In the genomic region with DNA sequence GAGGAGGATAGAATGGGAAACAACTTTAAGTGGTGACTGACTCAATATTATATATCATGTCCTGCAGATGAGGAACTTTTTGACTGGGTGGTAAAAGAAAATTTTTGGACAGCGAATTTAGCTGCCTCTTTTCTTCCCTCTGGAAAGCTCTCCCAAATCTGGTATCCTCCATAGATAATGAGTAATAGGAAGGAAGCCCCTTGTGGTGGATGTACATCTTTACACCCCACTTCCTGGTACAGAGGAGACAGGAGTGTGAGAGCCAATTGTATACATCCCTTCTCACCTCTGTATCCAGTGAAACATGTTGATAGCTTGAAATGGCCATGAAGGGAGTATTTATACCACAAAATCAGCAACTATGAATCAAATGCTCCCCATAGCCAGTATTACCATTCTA, we compare ENCODE assay signal across 10 cellular contexts. TPM values are rescaled to one million over a fixed set of nuclear protein-coding genes. Genes with fewer than 3 reads are reported as not detected.
DNase-seq lines count a peak whose midpoint lies in the region; ATAC-seq and TF ChIP-seq lines count a peak whose summit lies in the region.
"Had no signal": no experiment of that assay in that cellular context is flagged by ENCODE, and none has a peak within 500 bp of the region (broad histone marks: within the 10 kb centered on the region; RNA-seq: fewer than 3 reads in every experiment).

No MANE protein-coding gene starts in this region.

- no peaks in the 10 kb centered on the region for H3K27me3 ChIP-seq in HCT116 (ENCODE audit: insufficient read depth, low read length)

- H2AFZ ChIP-seq in HCT116 (ENCODE audit: low read depth, low read length, poor library complexity, severe bottlenecking): peak overlapping the region; percentile 66

- H3K4me3 Mint-ChIP-seq in nephron: no peak overlapping the region
- H3K4me3 Mint-ChIP-seq in activated CD4-positive, alpha-beta T cell treated with anti-CD3 and anti-CD28 coated beads, Interleukin-2, amount 10 ng/mL, durations not matched to agents 24 days and 14 days: no peak overlapping the region
- H3K4me3 Mint-ChIP-seq in activated T-helper 1 cell treated with anti-CD3 and anti-CD28 coated beads, Interleukin-12 subunit alpha, Interleukin-12 subunit beta, Interleukin-2, Interleukin-4 antibody, amounts not matched to agents 30 ng/mL and 10 ng/mL and 1 ng/mL, durations not matched to agents 14 hours and 24 hours and 36 hours: no peak overlapping the region
- H3K4me3 Mint-ChIP-seq: activated naive CD4-positive, alpha-beta T cell treated with anti-CD3 and anti-CD28 coated beads for 36 hours; CD8-positive, alpha-beta T cell; naive thymus-derived CD4-positive, alpha-beta T cell had no signal

- H3K9me3 Mint-ChIP-seq in nephron: peaks cover 3% of the 10 kb centered on the region
- H3K9me3 Mint-ChIP-seq in activated CD4-positive, alpha-beta T cell treated with anti-CD3 and anti-CD28 coated beads, Interleukin-2, amount 10 ng/mL, durations not matched to agents 24 days and 14 days: no peaks in the 10 kb centered on the region
- H3K9me3 Mint-ChIP-seq in activated T-helper 1 cell treated with anti-CD3 and anti-CD28 coated beads, Interleukin-12 subunit alpha, Interleukin-12 subunit beta, Interleukin-2, Interleukin-4 antibody, amounts not matched to agents 30 ng/mL and 10 ng/mL and 1 ng/mL, durations not matched to agents 14 hours and 24 hours and 36 hours: no peaks in the 10 kb centered on the region
- H3K9me3 Mint-ChIP-seq: CD8-positive, alpha-beta T cell had no signal

- DNase-seq in EL (peak; percentile 1), HCT116 (ENCODE audit: low read depth, low spot score) (no peak), SK-MEL-5 (ENCODE audit: low read depth, low spot score) (peak; percentile 26), GM10266 (ENCODE audit: extremely low spot score) (no peak)
- DNase-seq in activated CD4-positive, alpha-beta T cell treated with anti-CD3 and anti-CD28 coated beads, Interleukin-2, amount 10 ng/mL, durations not matched to agents 24 days and 14 days: no peak
- DNase-seq in activated T-helper 1 cell treated with anti-CD3 and anti-CD28 coated beads, Interleukin-12 subunit alpha, Interleukin-12 subunit beta, Interleukin-2, Interleukin-4 antibody, amounts not matched to agents 30 ng/mL and 10 ng/mL and 1 ng/mL, durations not matched to agents 14 hours and 24 hours and 36 hours (ENCODE audit: low spot score): no peak
- DNase-seq: activated naive CD4-positive, alpha-beta T cell treated with anti-CD3 and anti-CD28 coated beads for 36 hours; CD8-positive, alpha-beta T cell; naive thymus-derived CD4-positive, alpha-beta T cell had no signal

- CTCF ChIA-PET in HCT116 (lab: Charles Lee): interaction anchor here (2.3 kb wide), 1 partner anchor 9 kb away, joined by 5 read pairs; no protein-coding TSS in a partner anchor

- no peaks in the 10 kb centered on the region for H3K9me2 ChIP-seq in HCT116 (ENCODE audit: insufficient read depth)

- no peaks in the 10 kb centered on the region for H4K20me1 ChIP-seq in HCT116 (ENCODE audit: insufficient read depth)

- no TSS peak for BruUV-seq in HCT116 (replicated peaks; lab: Mats Ljungman, UMichigan)

- RAD21 ChIA-PET in HCT116 (lab: Charles Lee; ENCODE audit: low non-redundant PET in 1 of 2, low total read pairs in 2 of 2, uncharacterized antibody in 2 of 2, unreplicated experiment in 2 of 2): no interaction called here

- intact Hi-C loops in HCT116 (cut with micrococcal nuclease): no loop called here
- intact Hi-C loops in activated CD4-positive, alpha-beta T cell treated with anti-CD3 and anti-CD28 coated beads, Interleukin-2, amount 10 ng/mL, durations not matched to agents 24 days and 14 days (cut with micrococcal nuclease): no loop called here
- intact Hi-C loops in activated T-helper 1 cell treated with anti-CD3 and anti-CD28 coated beads, Interleukin-12 subunit alpha, Interleukin-12 subunit beta, Interleukin-2, Interleukin-4 antibody, amounts not matched to agents 30 ng/mL and 10 ng/mL and 1 ng/mL, durations not matched to agents 14 hours and 24 hours and 36 hours (cut with micrococcal nuclease): no loop called here

- POLR2A ChIA-PET in HCT116 (lab: Charles Lee): no interaction called here

- no peaks in the 10 kb centered on the region for H3K4me1 ChIP-seq in HCT116 (ENCODE audit: control insufficient read depth in 1 of 2, insufficient read depth in 2 of 2, low read length in 2 of 2)

- H3K9ac ChIP-seq in HCT116 (ENCODE audit: low read length): no peak overlapping the region

- H3K9me3 ChIP-seq in HCT116 (ENCODE audit: control insufficient read depth in 1 of 2, insufficient read depth in 1 of 2, low read depth in 1 of 2, low read length in 2 of 2): no peaks in the 10 kb centered on the region

- in situ Hi-C loops in SK-MEL-5 (cut with HindIII; ENCODE audit: low pct_unique_long_range_greater_than_20kb, low sequenced_read_pairs): no loop called here

- TF ChIP-seq CTCF in HCT116 (IDR thresholded peaks at IDR 0.05 in 2 of 3, conservative IDR thresholded peaks at IDR 0.05 in 1 of 3; ENCODE audit: borderline replicate concordance in 1 of 3, insufficient read depth in 1 of 3, low read depth in 2 of 3, low read length in 2 of 3) (peak in 2 of 3 experiments; percentile 20 to 31; a peak in 3 of 6 replicates), nephron (IDR thresholded peaks at IDR 0.05; ENCODE audit: unreplicated experiment in 3 of 3) (no peak), GM10266 (IDR thresholded peaks at IDR 0.05; ENCODE audit: control insufficient read depth, insufficient read depth, low read depth, missing control alignments) (no peak)

- ATAC-seq in HCT116: peak; percentile 92
- ATAC-seq: CD8-positive, alpha-beta T cell; naive thymus-derived CD4-positive, alpha-beta T cell had no signal

- H3K36me3 Mint-ChIP-seq in nephron (ENCODE audit: low read depth): no peaks in the 10 kb centered on the region
- no peaks in the 10 kb centered on the region for H3K36me3 Mint-ChIP-seq in activated CD4-positive, alpha-beta T cell treated with anti-CD3 and anti-CD28 coated beads, Interleukin-2, amount 10 ng/mL, durations not matched to agents 24 days and 14 days (ENCODE audit: low read depth)
- H3K36me3 Mint-ChIP-seq in activated T-helper 1 cell treated with anti-CD3 and anti-CD28 coated beads, Interleukin-12 subunit alpha, Interleukin-12 subunit beta, Interleukin-2, Interleukin-4 antibody, amounts not matched to agents 30 ng/mL and 10 ng/mL and 1 ng/mL, durations not matched to agents 14 hours and 24 hours and 36 hours (ENCODE audit: low read depth): no peaks in the 10 kb centered on the region
- H3K36me3 Mint-ChIP-seq: CD8-positive, alpha-beta T cell; naive thymus-derived CD4-positive, alpha-beta T cell had no signal

- no peaks in the 10 kb centered on the region for H3K36me3 ChIP-seq in HCT116 (ENCODE audit: control insufficient read depth in 1 of 2, insufficient read depth in 2 of 2, low read length in 2 of 2)

- no peaks in the 10 kb centered on the region for H3K4me1 Mint-ChIP-seq in nephron
- no peaks in the 10 kb centered on the region for H3K4me1 Mint-ChIP-seq in activated CD4-positive, alpha-beta T cell treated with anti-CD3 and anti-CD28 coated beads, Interleukin-2, amount 10 ng/mL, durations not matched to agents 24 days and 14 days
- H3K4me1 Mint-ChIP-seq in activated T-helper 1 cell treated with anti-CD3 and anti-CD28 coated beads, Interleukin-12 subunit alpha, Interleukin-12 subunit beta, Interleukin-2, Interleukin-4 antibody, amounts not matched to agents 30 ng/mL and 10 ng/mL and 1 ng/mL, durations not matched to agents 14 hours and 24 hours and 36 hours (ENCODE audit: low read depth): no peaks in the 10 kb centered on the region

- H3K27me3 Mint-ChIP-seq in nephron (ENCODE audit: low read depth): peaks cover 4% of the 10 kb centered on the region
- H3K27me3 Mint-ChIP-seq in activated CD4-positive, alpha-beta T cell treated with anti-CD3 and anti-CD28 coated beads, Interleukin-2, amount 10 ng/mL, durations not matched to agents 24 days and 14 days: peaks cover 12% of the 10 kb centered on the region
- peaks cover 8% of the 10 kb centered on the region for H3K27me3 Mint-ChIP-seq in activated T-helper 1 cell treated with anti-CD3 and anti-CD28 coated beads, Interleukin-12 subunit alpha, Interleukin-12 subunit beta, Interleukin-2, Interleukin-4 antibody, amounts not matched to agents 30 ng/mL and 10 ng/mL and 1 ng/mL, durations not matched to agents 14 hours and 24 hours and 36 hours (ENCODE audit: insufficient read depth)

- TF ChIP-seq RAD21 in HCT116 (IDR thresholded peaks at IDR 0.05; ENCODE audit: low read depth): no peak

- H3K4me3 ChIP-seq in HCT116 (replicated peaks in 1 of 2; ENCODE audit: low read depth in 1 of 2, low read length in 2 of 2): no peak overlapping the region

- H3K79me2 ChIP-seq in HCT116 (ENCODE audit: insufficient read depth, low read length): no peaks in the 10 kb centered on the region

- peak overlapping the region in 2 of 3 experiments; percentile 23 to 46 for H3K27ac Mint-ChIP-seq in nephron
- H3K27ac Mint-ChIP-seq in activated CD4-positive, alpha-beta T cell treated with anti-CD3 and anti-CD28 coated beads, Interleukin-2, amount 10 ng/mL, durations not matched to agents 24 days and 14 days: no peak overlapping the region
- H3K27ac Mint-ChIP-seq in activated T-helper 1 cell treated with anti-CD3 and anti-CD28 coated beads, Interleukin-12 subunit alpha, Interleukin-12 subunit beta, Interleukin-2, Interleukin-4 antibody, amounts not matched to agents 30 ng/mL and 10 ng/mL and 1 ng/mL, durations not matched to agents 14 hours and 24 hours and 36 hours: no peak overlapping the region
- H3K27ac Mint-ChIP-seq: activated naive CD4-positive, alpha-beta T cell treated with anti-CD3 and anti-CD28 coated beads for 36 hours had no signal

- no peak overlapping the region for H3K27ac ChIP-seq in HCT116 (ENCODE audit: low read depth, low read length)

- no peak for TF ChIP-seq POLR2A in HCT116 (IDR thresholded peaks at IDR 0.05; ENCODE audit: borderline replicate concordance, extremely low read depth, insufficient read depth, insufficient read length)

- no peak overlapping the region for H3K4me2 ChIP-seq in HCT116 (ENCODE audit: low read length)

TF ChIP-seq in HCT116, 20 proteins besides CTCF, POLR2A, EP300 and RAD21 (continues in another document):
- no peak for TF ChIP-seq EZH2phosphoT487 (IDR thresholded peaks at IDR 0.05; ENCODE audit: borderline replicate concordance)
- TF ChIP-seq TCF7L2 (IDR thresholded peaks at IDR 0.05; ENCODE audit: borderline replicate concordance, extremely low read depth, insufficient read depth, insufficient read length): no peak
- no peak for TF ChIP-seq EZH2 (IDR thresholded peaks at IDR 0.05)
- TF ChIP-seq ZNF274 (IDR thresholded peaks at IDR 0.05; ENCODE audit: low read depth, low read length): no peak

RNA-seq across cellular contexts. Expression of gene TDRD3, which starts 17.2 kb away (rescaled TPM):
- 16.9 TPM for total RNA-seq in HCT116 (2021; ENCODE audit: unreplicated experiment)
- 4.9 and 6.3 TPM in 2 replicates for polyA plus RNA-seq in HCT116 (2012)
- total RNA-seq in SK-MEL-5 (2014; rRNA removed; shearing (Covaris generic)): 74.1 and 85.7 TPM in 2 replicates
- polyA plus RNA-seq in SK-MEL-5 (2015; cell fraction: cytosol; rRNA removed): 36.9 and 52.0 TPM in 2 replicates
- polyA plus RNA-seq in SK-MEL-5 (2015; cell fraction: nucleus; rRNA removed): 41.5 and 54.6 TPM in 2 replicates
- total RNA-seq in activated CD4-positive, alpha-beta T cell treated with anti-CD3 and anti-CD28 coated beads, Interleukin-2, amount 10 ng/mL, durations not matched to agents 24 days and 14 days: 19.4 and 19.7 TPM in 2 replicates
- total RNA-seq in activated T-helper 1 cell treated with anti-CD3 and anti-CD28 coated beads, Interleukin-12 subunit alpha, Interleukin-12 subunit beta, Interleukin-2, Interleukin-4 antibody, amounts not matched to agents 30 ng/mL and 10 ng/mL and 1 ng/mL, durations not matched to agents 14 hours and 24 hours and 36 hours: 19.6 and 20.7 TPM in 2 replicates

Comparison
In these comparisons a context has a peak if more than half of its experiments do, and no peak if none do; other contexts are left out.
1. DNase-seq: peak in EL (single experiment) and SK-MEL-5 (single experiment); none in HCT116 (single experiment), GM10266 (single experiment), activated CD4-positive, alpha-beta T cell treated with anti-CD3 and anti-CD28 coated beads, Interleukin-2, amount 10 ng/mL, durations not matched to agents 24 days and 14 days (single experiment) and activated T-helper 1 cell treated with anti-CD3 and anti-CD28 coated beads, Interleukin-12 subunit alpha, Interleukin-12 subunit beta, Interleukin-2, Interleukin-4 antibody, amounts not matched to agents 30 ng/mL and 10 ng/mL and 1 ng/mL, durations not matched to agents 14 hours and 24 hours and 36 hours (single experiment).
2. CTCF ChIP-seq: peak in HCT116 (2 of 3); none in nephron (0 of 3) and GM10266 (single experiment).
3. H3K27ac Mint-ChIP-seq: peak in nephron (2 of 3); none in activated CD4-positive, alpha-beta T cell treated with anti-CD3 and anti-CD28 coated beads, Interleukin-2, amount 10 ng/mL, durations not matched to agents 24 days and 14 days (single experiment) and activated T-helper 1 cell treated with anti-CD3 and anti-CD28 coated beads, Interleukin-12 subunit alpha, Interleukin-12 subunit beta, Interleukin-2, Interleukin-4 antibody, amounts not matched to agents 30 ng/mL and 10 ng/mL and 1 ng/mL, durations not matched to agents 14 hours and 24 hours and 36 hours (single experiment).